In the genomic region with DNA sequence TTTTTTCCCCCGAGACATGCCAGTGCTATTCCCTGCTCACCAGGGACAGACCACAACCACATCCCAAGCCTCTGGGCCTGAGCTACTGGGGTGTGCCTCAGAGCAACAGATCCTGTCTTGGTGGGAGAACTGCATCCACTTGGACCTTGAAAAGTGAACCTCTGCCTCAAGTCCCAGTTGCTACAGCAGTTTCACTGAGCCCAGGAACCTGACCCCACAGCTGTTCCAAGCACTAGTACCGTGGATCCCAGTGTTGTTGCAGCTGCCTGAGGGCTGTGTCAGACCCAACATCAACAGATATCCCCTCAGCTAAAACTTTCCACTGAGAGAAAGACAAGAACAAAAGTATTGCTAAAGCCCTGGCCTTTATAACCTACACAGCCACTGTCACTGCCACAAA, we compare ENCODE assay signal across 26 cellular contexts.
"Had no signal": no experiment of that assay in that cellular context is flagged by ENCODE, and none has a peak within 500 bp of the region (broad histone marks: within the 10 kb centered on the region; RNA-seq: fewer than 3 reads in every experiment).

No MANE protein-coding gene starts in this region.

- H3K27ac Mint-ChIP-seq: activated CD4-positive, alpha-beta T cell treated with anti-CD3 and anti-CD28 coated beads for 36 hours; activated CD4-positive, alpha-beta T cell treated with anti-CD3 and anti-CD28 coated beads, Interleukin-2, amount 10 ng/mL, durations not matched to agents 7 days and 5 days; activated CD8-positive, alpha-beta T cell treated with anti-CD3 and anti-CD28 coated beads for 36 hours; activated naive CD8-positive, alpha-beta T cell; activated T-helper 17 cell treated with anti-CD3 and anti-CD28 coated beads, Interleukin-2, amount 50 U/mL, for 72 hours; endodermal cell had no signal

- H3K4me3 Mint-ChIP-seq: activated CD4-positive, alpha-beta T cell treated with anti-CD3 and anti-CD28 coated beads for 36 hours; activated CD4-positive, alpha-beta T cell treated with anti-CD3 and anti-CD28 coated beads, Interleukin-2, amount 10 ng/mL, durations not matched to agents 7 days and 5 days; activated CD8-positive, alpha-beta T cell treated with anti-CD3 and anti-CD28 coated beads for 36 hours; activated naive CD8-positive, alpha-beta T cell; activated T-cell treated with anti-CD3 and anti-CD28 coated beads, Interleukin-2, amount 50 U/mL, for 4 hours; activated T-helper 17 cell treated with anti-CD3 and anti-CD28 coated beads, Interleukin-2, amount 50 U/mL, for 72 hours; endodermal cell had no signal

- H3K9me3 Mint-ChIP-seq: activated CD4-positive, alpha-beta T cell treated with anti-CD3 and anti-CD28 coated beads, Interleukin-2, amount 10 ng/mL, durations not matched to agents 7 days and 5 days; activated T-helper 17 cell treated with anti-CD3 and anti-CD28 coated beads, Interleukin-2, amount 50 U/mL, for 72 hours had no signal

- H3K36me3 Mint-ChIP-seq: activated naive CD8-positive, alpha-beta T cell had no signal

- H3K4me1 Mint-ChIP-seq: activated CD4-positive, alpha-beta T cell treated with anti-CD3 and anti-CD28 coated beads for 36 hours; activated CD4-positive, alpha-beta T cell treated with anti-CD3 and anti-CD28 coated beads, Interleukin-2, amount 10 ng/mL, durations not matched to agents 7 days and 5 days; activated T-helper 17 cell treated with anti-CD3 and anti-CD28 coated beads, Interleukin-2, amount 50 U/mL, for 72 hours; endodermal cell had no signal

- H3K27me3 Mint-ChIP-seq: activated CD4-positive, alpha-beta T cell treated with anti-CD3 and anti-CD28 coated beads, Interleukin-2, amount 10 ng/mL, durations not matched to agents 7 days and 5 days; activated CD8-positive, alpha-beta T cell treated with anti-CD3 and anti-CD28 coated beads for 36 hours; activated naive CD8-positive, alpha-beta T cell had no signal

- DNase-seq: activated CD4-positive, alpha-beta T cell treated with anti-CD3 and anti-CD28 coated beads for 36 hours; activated CD4-positive, alpha-beta T cell treated with anti-CD3 and anti-CD28 coated beads, Interleukin-2, amount 10 ng/mL, durations not matched to agents 7 days and 5 days; activated CD4-positive, alpha-beta T cell treated with anti-CD3 and anti-CD28 coated beads, Interleukin-2, amount 50 U/mL, for 4 hours; activated CD4-positive, CD25-positive, alpha-beta regulatory T cell; activated CD4-positive, CD25-positive, alpha-beta regulatory T cell treated with anti-CD3 and anti-CD28 coated beads, Interleukin-2, amount 50 U/mL, for 72 hours; activated CD8-positive, alpha-beta memory T cell treated with anti-CD3 and anti-CD28 coated beads for 24 hours; activated CD8-positive, alpha-beta T cell treated with anti-CD3 and anti-CD28 coated beads for 36 hours; activated effector memory CD4-positive, alpha-beta T cell treated with Interleukin-2 at 50 U/mL for 16 hours; activated gamma-delta T cell treated with Interleukin-2 at 50 U/mL for 16 hours; activated naive CD4-positive, alpha-beta T cell treated with anti-CD3 and anti-CD28 coated beads, Interleukin-2, amount 50 U/mL, for 16 hours; activated naive CD4-positive, alpha-beta T cell treated with Interleukin-2 at 50 U/mL for 16 hours; activated T-cell treated with anti-CD3 and anti-CD28 coated beads, Interleukin-2, amount 50 U/mL, for 4 hours; amniotic stem cell; anterior cingulate cortex; central memory CD4-positive, alpha-beta T cell; cerebellar nuclear complex; colonic mucosa; effector memory CD4-positive, alpha-beta T cell; endodermal cell; foreskin keratinocyte; gastrocnemius medialis; glutamatergic neuron; heart left ventricle; T-helper 2 cell had no signal
